ENCODE assay signal across 1 cellular context in genomic region chr16:10965440-10966039, GRCh38.
TF ChIP-seq lines count a peak whose summit lies in the region.

No MANE protein-coding gene starts in this region.

TF ChIP-seq in GM23338, 12 proteins besides CTCF, POLR2A, EP300 and RAD21 (continued from another document):
- TF ChIP-seq ZNF462 (CRISPR knock-in tag; IDR thresholded peaks at IDR 0.05) (no peak), ZNF331 (CRISPR knock-in tag; IDR thresholded peaks at IDR 0.05; ENCODE audit: low read depth) (no peak), POLR2AphosphoS5 (IDR thresholded peaks at IDR 0.05; ENCODE audit: low read depth) (no peak), NANOG (IDR thresholded peaks at IDR 0.05; ENCODE audit: borderline replicate concordance) (no peak), ZNF114 (CRISPR knock-in tag; IDR thresholded peaks at IDR 0.05) (no peak), EZH2phosphoT487 (IDR thresholded peaks at IDR 0.05; ENCODE audit: unreplicated experiment) (no peak)
